1 cellular context compared by ENCODE assay signal in genomic region chr7:100137851-100138760, GRCh38.
A peak's percentile ranks its signal among the peaks of the same experiment; 100 is the strongest.
TF ChIP-seq lines count a peak whose summit lies in the region.

No MANE protein-coding gene starts in this region.

TF ChIP-seq in K562, 482 proteins besides CTCF, POLR2A, EP300 and RAD21:
- TF ChIP-seq TSHZ1 (CRISPR knock-in tag; IDR thresholded peaks at IDR 0.05): no peak
- TF ChIP-seq DIDO1 (tag; IDR thresholded peaks at IDR 0.05; ENCODE audit: low read depth): no peak
- TF ChIP-seq ZNF407 (IDR thresholded peaks at IDR 0.05; ENCODE audit: low read depth): no peak
- TF ChIP-seq ZNF717 (CRISPR knock-in tag; IDR thresholded peaks at IDR 0.05): no peak
- TF ChIP-seq NR2C1 (IDR thresholded peaks at IDR 0.05): no peak
- no peak for TF ChIP-seq NR2C1 (tag; IDR thresholded peaks at IDR 0.05)
- TF ChIP-seq SAFB2 (IDR thresholded peaks at IDR 0.05; ENCODE audit: borderline replicate concordance, low read depth, low read length, severe bottlenecking): no peak
- 0 out of 2 replicates have a peak, but pooled peaks have one; percentile 35 for TF ChIP-seq NFE2 (IDR thresholded peaks at IDR 0.05; ENCODE audit: low read depth)
- 0 out of 2 replicates have a peak, but pooled peaks have one; percentile 6 for TF ChIP-seq C11orf30 (IDR thresholded peaks at IDR 0.05; ENCODE audit: low read depth)
- no peak for TF ChIP-seq KLF6 (CRISPR knock-in tag; IDR thresholded peaks at IDR 0.05; ENCODE audit: borderline replicate concordance)
- TF ChIP-seq ZNF655 (CRISPR knock-in tag; IDR thresholded peaks at IDR 0.05): no peak
- TF ChIP-seq THRB (CRISPR knock-in tag; conservative IDR thresholded peaks at IDR 0.05): no peak
- TF ChIP-seq GMEB1 (CRISPR knock-in tag; IDR thresholded peaks at IDR 0.05): no peak
- TF ChIP-seq ZBED1 (IDR thresholded peaks at IDR 0.05): no peak
- TF ChIP-seq ZFP36 (IDR thresholded peaks at IDR 0.05; ENCODE audit: low read depth, low read length, partially characterized antibody): no peak
